In genomic region chr10:112624546-112625048, GRCh38 we compare ENCODE assay signal across 17 cellular contexts.
DNase-seq lines count a peak whose midpoint lies in the region; ATAC-seq and TF ChIP-seq lines count a peak whose summit lies in the region.
"Had no signal": no experiment of that assay in that cellular context is flagged by ENCODE, and none has a peak within 500 bp of the region (broad histone marks: within the 10 kb centered on the region; RNA-seq: fewer than 3 reads in every experiment).

No MANE protein-coding gene starts in this region.

- H3K4me1 Mint-ChIP-seq in activated CD8-positive, alpha-beta T cell treated with anti-CD3 and anti-CD28 coated beads, Interleukin-2, amount 10 ng/mL, durations not matched to agents 7 days and 5 days (ENCODE audit: low read depth): no peaks in the 10 kb centered on the region
- H3K4me1 Mint-ChIP-seq in activated naive CD4-positive, alpha-beta T cell treated with anti-CD3 and anti-CD28 coated beads, Interleukin-2, amount 10 ng/mL, durations not matched to agents 7 days and 5 days: no peaks in the 10 kb centered on the region
- H3K4me1 Mint-ChIP-seq in CD14-positive monocyte: no peaks in the 10 kb centered on the region

- H3K27ac ChIP-seq in suprapubic skin: peak overlapping the region; percentile 17
- H3K27ac ChIP-seq: BLaER1 treated with 17β-estradiol and CSF1 and Interleukin-3, amounts not matched to agents 10 nM and 100 nM had no signal

- no peak overlapping the region for H3K4me3 Mint-ChIP-seq in activated CD8-positive, alpha-beta T cell treated with anti-CD3 and anti-CD28 coated beads, Interleukin-2, amount 10 ng/mL, durations not matched to agents 7 days and 5 days
- no peak overlapping the region for H3K4me3 Mint-ChIP-seq in activated naive CD4-positive, alpha-beta T cell treated with anti-CD3 and anti-CD28 coated beads, Interleukin-2, amount 10 ng/mL, durations not matched to agents 7 days and 5 days
- no peak overlapping the region for H3K4me3 Mint-ChIP-seq in CD14-positive monocyte

- 39% methylated on average over 7 of the region's 7 CpGs for WGBS in suprapubic skin

- intact Hi-C loops in CD14-positive monocyte (cut with micrococcal nuclease): no loop called here

- no peaks in the 10 kb centered on the region for H3K9me3 ChIP-seq in suprapubic skin
- H3K9me3 ChIP-seq: BLaER1 treated with 17β-estradiol and CSF1 and Interleukin-3, amounts not matched to agents 10 nM and 100 nM had no signal

- no peaks in the 10 kb centered on the region for H3K27me3 ChIP-seq in suprapubic skin
- H3K27me3 ChIP-seq: BLaER1 treated with 17β-estradiol and CSF1 and Interleukin-3, amounts not matched to agents 10 nM and 100 nM had no signal

- ATAC-seq in activated CD8-positive, alpha-beta T cell treated with anti-CD3 and anti-CD28 coated beads, Interleukin-2, amount 10 ng/mL, durations not matched to agents 7 days and 5 days: no peak

- H3K4me1 ChIP-seq in suprapubic skin: peaks cover 12% of the 10 kb centered on the region
- H3K4me1 ChIP-seq: BLaER1 treated with 17β-estradiol and CSF1 and Interleukin-3, amounts not matched to agents 10 nM and 100 nM had no signal

- H3K27me3 Mint-ChIP-seq in activated CD8-positive, alpha-beta T cell treated with anti-CD3 and anti-CD28 coated beads, Interleukin-2, amount 10 ng/mL, durations not matched to agents 7 days and 5 days (ENCODE audit: low read depth): no peaks in the 10 kb centered on the region
- no peaks in the 10 kb centered on the region for H3K27me3 Mint-ChIP-seq in activated naive CD4-positive, alpha-beta T cell treated with anti-CD3 and anti-CD28 coated beads, Interleukin-2, amount 10 ng/mL, durations not matched to agents 7 days and 5 days
- no peaks in the 10 kb centered on the region for H3K27me3 Mint-ChIP-seq in CD14-positive monocyte (ENCODE audit: low read depth in 3 of 3)

- CTCF ChIA-PET in activated CD8-positive, alpha-beta T cell treated with anti-CD3 and anti-CD28 coated beads, Interleukin-2, amount 10 ng/mL, durations not matched to agents 7 days and 5 days (lab: Charles Lee): no interaction called here
- CTCF ChIA-PET in activated naive CD4-positive, alpha-beta T cell treated with anti-CD3 and anti-CD28 coated beads, Interleukin-2, amount 10 ng/mL, durations not matched to agents 7 days and 5 days (lab: Charles Lee): no interaction called here

- no peak overlapping the region for H3K4me3 ChIP-seq in cardiac fibroblast (replicated peaks in 1 of 2; ENCODE audit: low read depth in 2 of 2, low read length in 2 of 2)
- H3K4me3 ChIP-seq in suprapubic skin: no peak overlapping the region
- H3K4me3 ChIP-seq: BLaER1 treated with 17β-estradiol and CSF1 and Interleukin-3, amounts not matched to agents 10 nM and 100 nM had no signal

- TF ChIP-seq CTCF in cardiac fibroblast (IDR thresholded peaks at IDR 0.05; ENCODE audit: low read depth, low read length) (no peak), suprapubic skin (IDR thresholded peaks at IDR 0.05) (no peak), CD14-positive monocyte (IDR thresholded peaks at IDR 0.05) (no peak)

- POLR2A ChIA-PET in activated CD8-positive, alpha-beta T cell treated with anti-CD3 and anti-CD28 coated beads, Interleukin-2, amount 10 ng/mL, durations not matched to agents 7 days and 5 days (lab: Charles Lee): no interaction called here

- H3K27ac Mint-ChIP-seq in activated CD8-positive, alpha-beta T cell treated with anti-CD3 and anti-CD28 coated beads, Interleukin-2, amount 10 ng/mL, durations not matched to agents 7 days and 5 days: no peak overlapping the region
- H3K27ac Mint-ChIP-seq in activated naive CD4-positive, alpha-beta T cell treated with anti-CD3 and anti-CD28 coated beads, Interleukin-2, amount 10 ng/mL, durations not matched to agents 7 days and 5 days: no peak overlapping the region
- no peak overlapping the region for H3K27ac Mint-ChIP-seq in CD14-positive monocyte

- TF ChIP-seq EP300 in suprapubic skin (IDR thresholded peaks at IDR 0.05): no peak

- H3K36me3 ChIP-seq in suprapubic skin: no peaks in the 10 kb centered on the region

- DNase-seq in SK-MEL-5 (ENCODE audit: low read depth, low spot score): peak; percentile 45
- DNase-seq in cardiac fibroblast (ENCODE audit: low read depth in 2 of 2): peak; percentile 33 to 50
- peak; percentile 14 for DNase-seq in glomerular endothelial cell (ENCODE audit: extremely low read depth, low read depth, low spot score)
- peak in 1 of 2 donors; percentile 70 for DNase-seq in suprapubic skin (ENCODE audit: low spot score in 2 of 2)
- no peak for DNase-seq in activated CD8-positive, alpha-beta T cell treated with anti-CD3 and anti-CD28 coated beads, Interleukin-2, amount 10 ng/mL, durations not matched to agents 7 days and 5 days
- DNase-seq in activated naive CD4-positive, alpha-beta T cell treated with anti-CD3 and anti-CD28 coated beads, Interleukin-2, amount 10 ng/mL, durations not matched to agents 7 days and 5 days: no peak
- no peak for DNase-seq in CD14-positive monocyte (ENCODE audit: low spot score)
- DNase-seq: EL, GF-D8, H7, Kasumi-1, NCI-H1417, NCI-H187, NCI-H446, NCI-H526, OCI-M1 had no signal

- H3K36me3 Mint-ChIP-seq in activated CD8-positive, alpha-beta T cell treated with anti-CD3 and anti-CD28 coated beads, Interleukin-2, amount 10 ng/mL, durations not matched to agents 7 days and 5 days (ENCODE audit: low read depth): no peaks in the 10 kb centered on the region
- H3K36me3 Mint-ChIP-seq in activated naive CD4-positive, alpha-beta T cell treated with anti-CD3 and anti-CD28 coated beads, Interleukin-2, amount 10 ng/mL, durations not matched to agents 7 days and 5 days: no peaks in the 10 kb centered on the region
- H3K36me3 Mint-ChIP-seq in CD14-positive monocyte: peaks cover 7 to 10% of the 10 kb centered on the region in 2 donors

- no peaks in the 10 kb centered on the region for H3K9me3 Mint-ChIP-seq in activated CD8-positive, alpha-beta T cell treated with anti-CD3 and anti-CD28 coated beads, Interleukin-2, amount 10 ng/mL, durations not matched to agents 7 days and 5 days (ENCODE audit: insufficient read depth)
- no peaks in the 10 kb centered on the region for H3K9me3 Mint-ChIP-seq in activated naive CD4-positive, alpha-beta T cell treated with anti-CD3 and anti-CD28 coated beads, Interleukin-2, amount 10 ng/mL, durations not matched to agents 7 days and 5 days
- no peaks in the 10 kb centered on the region for H3K9me3 Mint-ChIP-seq in CD14-positive monocyte

- TF ChIP-seq POLR2A in suprapubic skin (IDR thresholded peaks at IDR 0.05): no peak

- in situ Hi-C loops in SK-MEL-5 (cut with HindIII; ENCODE audit: low pct_unique_long_range_greater_than_20kb, low sequenced_read_pairs): no loop called here

Comparison
In these comparisons a context has a peak if more than half of its experiments do, and no peak if none do; other contexts are left out.
1. DNase-seq: peak in SK-MEL-5 (single experiment), cardiac fibroblast (2 of 2) and glomerular endothelial cell (single experiment); none in activated CD8-positive, alpha-beta T cell treated with anti-CD3 and anti-CD28 coated beads, Interleukin-2, amount 10 ng/mL, durations not matched to agents 7 days and 5 days (single experiment), activated naive CD4-positive, alpha-beta T cell treated with anti-CD3 and anti-CD28 coated beads, Interleukin-2, amount 10 ng/mL, durations not matched to agents 7 days and 5 days (single experiment) and CD14-positive monocyte (single experiment).